ENCODE assay signal across 28 cellular contexts in genomic region chr4:171751538-171751937, GRCh38.
"Had no signal": no experiment of that assay in that cellular context is flagged by ENCODE, and none has a peak within 500 bp of the region (broad histone marks: within the 10 kb centered on the region; RNA-seq: fewer than 3 reads in every experiment).

No MANE protein-coding gene starts in this region.

- H3K36me3 ChIP-seq: colonic mucosa, esophagus muscularis mucosa, esophagus squamous epithelium, gastrocnemius medialis, gastroesophageal sphincter, heart left ventricle, heart right ventricle had no signal

- DNase-seq: colonic mucosa; cortex of kidney; dermis blood vessel endothelial cell; dorsolateral prefrontal cortex; effector CD4-positive, alpha-beta T cell; effector CD8-positive, alpha-beta T cell; effector memory CD4-positive, alpha-beta T cell; effector memory CD8-positive, alpha-beta T cell; endodermal cell; erythroblast; esophagus squamous epithelium; foreskin fibroblast; foreskin keratinocyte; foreskin melanocyte; gastrocnemius medialis; glutamatergic neuron; head of caudate nucleus; heart left ventricle; heart right ventricle had no signal

- H3K4me3 ChIP-seq: colonic mucosa, coronary artery, dorsolateral prefrontal cortex, esophagus muscularis mucosa, esophagus squamous epithelium, gastrocnemius medialis, gastroesophageal sphincter, heart left ventricle, heart right ventricle had no signal

- FAIRE-seq: colon, endometrium, endothelial cell of umbilical vein, frontal cortex had no signal

- H3K27ac ChIP-seq: colonic mucosa, coronary artery, dorsolateral prefrontal cortex, epithelial cell of prostate, esophagus muscularis mucosa, esophagus squamous epithelium, foreskin keratinocyte, gastrocnemius medialis, gastroesophageal sphincter, heart left ventricle, heart right ventricle had no signal

- H3K9me3 ChIP-seq: colonic mucosa, esophagus muscularis mucosa, esophagus squamous epithelium, gastrocnemius medialis, gastroesophageal sphincter, heart left ventricle had no signal

- ATAC-seq: effector memory CD8-positive, alpha-beta T cell; esophagus mucosa; foreskin keratinocyte; gastrocnemius medialis; gastroesophageal sphincter; heart left ventricle; heart right ventricle had no signal

- H3K4me1 ChIP-seq: colonic mucosa, esophagus muscularis mucosa, esophagus squamous epithelium, foreskin keratinocyte, gastrocnemius medialis, gastroesophageal sphincter, heart left ventricle, heart right ventricle had no signal

- H3K27me3 ChIP-seq: colonic mucosa, esophagus muscularis mucosa, esophagus squamous epithelium, foreskin keratinocyte, gastrocnemius medialis, gastroesophageal sphincter, heart left ventricle, heart right ventricle had no signal
